25 cellular contexts compared by ENCODE assay signal in genomic region chr1:207219979-207220889, GRCh38.
"Had no signal": no experiment of that assay in that cellular context is flagged by ENCODE, and none has a peak within 500 bp of the region (broad histone marks: within the 10 kb centered on the region; RNA-seq: fewer than 3 reads in every experiment).

No MANE protein-coding gene starts in this region.

- H3K27ac ChIP-seq: colonic mucosa, gastroesophageal sphincter, heart right ventricle, psoas muscle, suprapubic skin had no signal

- H3K4me1 ChIP-seq: colonic mucosa, psoas muscle had no signal

- H3K36me3 ChIP-seq: colonic mucosa, gastroesophageal sphincter, heart right ventricle, suprapubic skin had no signal

- H3K9me3 Mint-ChIP-seq: activated naive CD4-positive, alpha-beta T cell treated with anti-CD3 and anti-CD28 coated beads, Interleukin-2, amount 10 ng/mL, durations not matched to agents 7 days and 5 days; brain; central memory CD8-positive, alpha-beta T cell; T-helper 2 cell treated with Interferon-gamma antibody and Interleukin-4, amounts not matched to agents 5 μg/mL and 100 μg/mL, for 36 hours had no signal

- H3K4me1 Mint-ChIP-seq: brain; central memory CD8-positive, alpha-beta T cell had no signal

- H3K27me3 Mint-ChIP-seq: activated naive CD8-positive, alpha-beta T cell treated with anti-CD3 and anti-CD28 coated beads, Interleukin-2, amount 50 U/mL, for 24 hours; stimulated activated naive CD8-positive, alpha-beta T cell treated with anti-CD3 and anti-CD28 coated beads, Interleukin-15, Interleukin-2, amounts not matched to agents 100 ng/mL and 50 ng/mL, for 24 hours had no signal

- H3K27me3 ChIP-seq: colonic mucosa, gastroesophageal sphincter, heart right ventricle, suprapubic skin had no signal

- H3K36me3 Mint-ChIP-seq: activated naive CD4-positive, alpha-beta T cell treated with anti-CD3 and anti-CD28 coated beads, Interleukin-2, amount 10 ng/mL, durations not matched to agents 7 days and 5 days; brain had no signal

- H3K4me3 ChIP-seq: colonic mucosa, gastroesophageal sphincter, heart right ventricle, psoas muscle, skin epidermis, suprapubic skin had no signal

- H3K27ac Mint-ChIP-seq: activated CD4-positive, alpha-beta T cell treated with anti-CD3 and anti-CD28 coated beads, Interleukin-2, amount 10 ng/mL, durations not matched to agents 24 days and 14 days; activated naive CD4-positive, alpha-beta T cell treated with anti-CD3 and anti-CD28 coated beads, Interleukin-2, amount 10 ng/mL, durations not matched to agents 7 days and 5 days; activated naive CD8-positive, alpha-beta T cell treated with anti-CD3 and anti-CD28 coated beads, Interleukin-2, amount 50 U/mL, for 24 hours; brain; T-helper 2 cell treated with Interferon-gamma antibody and Interleukin-4, amounts not matched to agents 5 μg/mL and 100 μg/mL, for 36 hours had no signal

- FAIRE-seq: endometrium, islet of Langerhans had no signal

- H3K4me3 Mint-ChIP-seq: activated CD4-positive, alpha-beta T cell treated with anti-CD3 and anti-CD28 coated beads, Interleukin-2, amount 10 ng/mL, durations not matched to agents 24 days and 14 days; activated naive CD4-positive, alpha-beta T cell treated with anti-CD3 and anti-CD28 coated beads, Interleukin-2, amount 10 ng/mL, durations not matched to agents 7 days and 5 days; activated naive CD8-positive, alpha-beta T cell treated with anti-CD3 and anti-CD28 coated beads, Interleukin-2, amount 50 U/mL, for 24 hours; brain; central memory CD8-positive, alpha-beta T cell; stimulated activated naive CD8-positive, alpha-beta T cell treated with anti-CD3 and anti-CD28 coated beads, Interleukin-15, Interleukin-2, amounts not matched to agents 100 ng/mL and 50 ng/mL, for 24 hours; T-helper 2 cell treated with Interferon-gamma antibody and Interleukin-4, amounts not matched to agents 5 μg/mL and 100 μg/mL, for 36 hours had no signal

- H3K9me3 ChIP-seq: colonic mucosa, psoas muscle, suprapubic skin had no signal

- DNase-seq: activated CD4-positive, alpha-beta T cell treated with anti-CD3 and anti-CD28 coated beads, Interleukin-2, amount 10 ng/mL, durations not matched to agents 24 days and 14 days; activated CD4-positive, CD25-positive, alpha-beta regulatory T cell; activated CD8-positive, alpha-beta memory T cell treated with anti-CD3 and anti-CD28 coated beads, Interleukin-2, amount 50 U/mL, for 48 hours; activated effector memory CD4-positive, alpha-beta T cell treated with Interleukin-2 at 50 U/mL for 16 hours; activated naive CD4-positive, alpha-beta T cell treated with anti-CD3 and anti-CD28 coated beads, Interleukin-2, amount 10 ng/mL, durations not matched to agents 7 days and 5 days; activated naive CD8-positive, alpha-beta T cell treated with anti-CD3 and anti-CD28 coated beads, Interleukin-2, amount 50 U/mL, for 24 hours; activated T-cell treated with anti-CD3 and anti-CD28 coated beads, Interleukin-2, amount 50 U/mL, for 48 hours; anterior cingulate cortex; colonic mucosa; heart right ventricle; left colon; psoas muscle; right cardiac atrium; stimulated activated CD4-positive, alpha-beta T cell treated with anti-CD3 and anti-CD28 coated beads, Interleukin-15, amount 100 ng/mL, for 24 hours; stimulated activated CD4-positive, alpha-beta T cell treated with anti-CD3 and anti-CD28 coated beads, Interleukin-2, amount 100 ng/mL, for 48 hours; trophoblast cell had no signal
